Comparison of ENCODE assay signal across 9 cellular contexts in genomic region chr2:64227603-64228125, GRCh38.
A peak's percentile ranks its signal among the peaks of the same experiment; 100 is the strongest.
DNase-seq lines count a peak whose midpoint lies in the region; ATAC-seq, FAIRE-seq and TF ChIP-seq lines count a peak whose summit lies in the region.
"Had no signal": no experiment of that assay in that cellular context is flagged by ENCODE, and none has a peak within 500 bp of the region (broad histone marks: within the 10 kb centered on the region; RNA-seq: fewer than 3 reads in every experiment).

No MANE protein-coding gene starts in this region.

- no peak for TF ChIP-seq POLR2A in suprapubic skin (IDR thresholded peaks at IDR 0.05)

- no peak overlapping the region for H3K9ac ChIP-seq in SK-N-SH
- peak overlapping the region; percentile 11 to 62 for H3K9ac ChIP-seq in kidney (ENCODE audit: low read length in 2 of 2)

- CTCF ChIA-PET in SK-N-SH (lab: Yijun Ruan, JAX) = interaction anchor here (1.4 kb wide), 1 partner anchor 34 kb away, joined by 5 read pairs; no protein-coding TSS in a partner anchor

- H3K79me2 ChIP-seq in SK-N-SH (ENCODE audit: insufficient read depth) = no peaks in the 10 kb centered on the region

- TF ChIP-seq EP300 in SK-N-SH (IDR thresholded peaks at IDR 0.05; ENCODE audit: borderline replicate concordance in 1 of 2, low read depth in 1 of 2, low read length in 1 of 2) (no peak), suprapubic skin (IDR thresholded peaks at IDR 0.05) (no peak)

- H4K20me1 ChIP-seq in SK-N-SH (ENCODE audit: insufficient read depth) = no peaks in the 10 kb centered on the region

- no peak for ATAC-seq in SK-N-SH treated with all-trans-retinoic acid at 6 μM for 48 hours
- no peak for ATAC-seq in activated T-helper 17 cell treated with anti-CD3 and anti-CD28 coated beads, Interleukin-2, amount 50 U/mL, for 72 hours (replicated peaks)
- ATAC-seq in GM18502 (IDR thresholded peaks at IDR 0.05; ENCODE audit: poor library complexity, unreplicated experiment) = no peak

- intact Hi-C loops in kidney (cut with DNase I) = no loop called here

- TF ChIP-seq CTCF in SK-N-SH (IDR thresholded peaks at IDR 0.05) = no peak
- TF ChIP-seq CTCF in kidney (IDR thresholded peaks at IDR 0.05; ENCODE audit: borderline replicate concordance, extremely low read depth, insufficient read depth) = no peak
- TF ChIP-seq CTCF in suprapubic skin (IDR thresholded peaks at IDR 0.05) = no peak

- H3K9me3 ChIP-seq in SK-N-SH (no peaks in the 10 kb centered on the region), kidney (ENCODE audit: control insufficient read depth in 1 of 2, low read length in 2 of 2) (no peaks in the 10 kb centered on the region), suprapubic skin (no peaks in the 10 kb centered on the region)

- H3K36me3 ChIP-seq in SK-N-SH (replicated peaks in 1 of 2; ENCODE audit: control insufficient read depth in 1 of 2, insufficient read depth in 2 of 2, low read length in 1 of 2) = no peaks in the 10 kb centered on the region
- H3K36me3 ChIP-seq in kidney (ENCODE audit: control insufficient read depth in 1 of 2, insufficient read depth in 2 of 2, low read length in 2 of 2) = no peaks in the 10 kb centered on the region
- H3K36me3 ChIP-seq in suprapubic skin = no peaks in the 10 kb centered on the region

- no peak for FAIRE-seq in kidney (lab: Jason Lieb, UNC)
- FAIRE-seq: colon had no signal

- no peaks in the 10 kb centered on the region for H3F3A ChIP-seq in SK-N-SH (replicated peaks; ENCODE audit: insufficient read depth)

- peaks cover 7% of the 10 kb centered on the region for H3K27me3 Mint-ChIP-seq in activated T-helper 17 cell treated with anti-CD3 and anti-CD28 coated beads, Interleukin-2, amount 50 U/mL, for 72 hours

- no peaks in the 10 kb centered on the region for H3K36me3 Mint-ChIP-seq in activated T-helper 17 cell treated with anti-CD3 and anti-CD28 coated beads, Interleukin-2, amount 50 U/mL, for 72 hours (ENCODE audit: low read depth)

- peak overlapping the region; percentile 75 for H3K4me2 ChIP-seq in SK-N-SH

- H3K4me1 ChIP-seq in SK-N-SH (ENCODE audit: control insufficient read depth in 1 of 2, insufficient read depth in 2 of 2, low read depth in 1 of 2, low read length in 1 of 2) = peaks cover 0 to 8% of the 10 kb centered on the region in 2 experiments; a peak in 2 of 4 replicates
- H3K4me1 ChIP-seq in kidney (ENCODE audit: control insufficient read depth in 1 of 2, insufficient read depth in 1 of 2, low read depth in 1 of 2, low read length in 2 of 2) = peaks cover 2 to 4% of the 10 kb centered on the region in 2 donors
- peaks cover 23% of the 10 kb centered on the region for H3K4me1 ChIP-seq in suprapubic skin

- H2AFZ ChIP-seq in SK-N-SH (ENCODE audit: low read depth) = peak overlapping the region; percentile 73

- H3K9me2 ChIP-seq in SK-N-SH = no peaks in the 10 kb centered on the region

- H3K4me3 Mint-ChIP-seq in activated T-helper 17 cell treated with anti-CD3 and anti-CD28 coated beads, Interleukin-2, amount 50 U/mL, for 72 hours = peak overlapping the region; percentile 88

- H3K27me3 ChIP-seq in SK-N-SH (ENCODE audit: insufficient read depth) = peaks cover 4% of the 10 kb centered on the region; the same call in 1 of the 2 replicates
- H3K27me3 ChIP-seq in suprapubic skin = no peaks in the 10 kb centered on the region

- 22% methylated on average over 7 of the region's 7 CpGs for WGBS in SK-N-SH (ENCODE audit: low lambda C conversion rate)
- 17% methylated on average over 7 of the region's 7 CpGs for WGBS in suprapubic skin

- POLR2A ChIA-PET in SK-N-SH (lab: Yijun Ruan, JAX) = no interaction called here

- H3K4me3 ChIP-seq in SK-N-SH (ENCODE audit: low read depth in 2 of 2, low read length in 1 of 2) = peak overlapping the region; percentile 44 to 57; a peak in 3 of 4 replicates
- H3K4me3 ChIP-seq in kidney (ENCODE audit: low read length in 2 of 2) = peak overlapping the region; percentile 54 to 68
- H3K4me3 ChIP-seq in suprapubic skin = peak overlapping the region; percentile 51

- TF ChIP-seq RAD21 in SK-N-SH (IDR thresholded peaks at IDR 0.05; ENCODE audit: low read length) = no peak

- H3K27ac ChIP-seq in SK-N-SH (ENCODE audit: low read depth in 2 of 2, low read length in 1 of 2) (peak overlapping the region in 1 of 2 experiments; percentile 51; a peak in 2 of 4 replicates), kidney (ENCODE audit: low read depth in 2 of 2, low read length in 2 of 2) (peak overlapping the region; percentile 18 to 74), suprapubic skin (peak overlapping the region; percentile 80)

- H3K9me3 Mint-ChIP-seq in activated T-helper 17 cell treated with anti-CD3 and anti-CD28 coated beads, Interleukin-2, amount 50 U/mL, for 72 hours = no peaks in the 10 kb centered on the region

- H3K27ac Mint-ChIP-seq in activated T-helper 17 cell treated with anti-CD3 and anti-CD28 coated beads, Interleukin-2, amount 50 U/mL, for 72 hours = peak overlapping the region; percentile 74

- peaks cover 28% of the 10 kb centered on the region for H3K4me1 Mint-ChIP-seq in activated T-helper 17 cell treated with anti-CD3 and anti-CD28 coated beads, Interleukin-2, amount 50 U/mL, for 72 hours

- DNase-seq in SK-N-SH (no peak), kidney (no peak), suprapubic skin (ENCODE audit: low spot score in 2 of 2) (no peak), UCSD-AML1 (lab: John Stamatoyannopoulos, UW; ENCODE audit: unreplicated experiment) (no peak), NCI-H345 treated with DMSO at 0.1 percent for 48 hours (lab: John Stamatoyannopoulos, UW; ENCODE audit: unreplicated experiment) (no peak)

TF ChIP-seq in SK-N-SH, 30 proteins besides CTCF, POLR2A, EP300 and RAD21:
- no peak for TF ChIP-seq TEAD4 (IDR thresholded peaks at IDR 0.05; ENCODE audit: borderline replicate concordance, insufficient read depth)
- no peak for TF ChIP-seq SIN3A (IDR thresholded peaks at IDR 0.05; ENCODE audit: borderline replicate concordance, low read depth, low read length)
- no peak for TF ChIP-seq RCOR1 (IDR thresholded peaks at IDR 0.05; ENCODE audit: low read length)
- no peak for TF ChIP-seq GATA2 (CRISPR knock-in tag; IDR thresholded peaks at IDR 0.05)
- no peak for TF ChIP-seq RFX5 (IDR thresholded peaks at IDR 0.05; ENCODE audit: low read length)
- no peak for TF ChIP-seq ELF1 (IDR thresholded peaks at IDR 0.05)
- no peak for TF ChIP-seq FOXJ3 (CRISPR knock-in tag; IDR thresholded peaks at IDR 0.05)
- TF ChIP-seq, protein P1, sequence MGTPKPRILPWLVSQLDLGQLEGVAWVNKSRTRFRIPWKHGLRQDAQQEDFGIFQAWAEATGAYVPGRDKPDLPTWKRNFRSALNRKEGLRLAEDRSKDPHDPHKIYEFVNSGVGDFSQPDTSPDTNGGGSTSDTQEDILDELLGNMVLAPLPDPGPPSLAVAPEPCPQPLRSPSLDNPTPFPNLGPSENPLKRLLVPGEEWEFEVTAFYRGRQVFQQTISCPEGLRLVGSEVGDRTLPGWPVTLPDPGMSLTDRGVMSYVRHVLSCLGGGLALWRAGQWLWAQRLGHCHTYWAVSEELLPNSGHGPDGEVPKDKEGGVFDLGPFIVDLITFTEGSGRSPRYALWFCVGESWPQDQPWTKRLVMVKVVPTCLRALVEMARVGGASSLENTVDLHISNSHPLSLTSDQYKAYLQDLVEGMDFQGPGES (IDR thresholded peaks at IDR 0.05; ENCODE audit: low read depth, low read length) = no peak
- no peak for TF ChIP-seq TCF12 (IDR thresholded peaks at IDR 0.05)
- no peak for TF ChIP-seq MEF2A (IDR thresholded peaks at IDR 0.05; ENCODE audit: borderline replicate concordance, low read depth)
- no peak for TF ChIP-seq JUND (IDR thresholded peaks at IDR 0.05)
- no peak for TF ChIP-seq NRF1 (IDR thresholded peaks at IDR 0.05; ENCODE audit: low read depth, low read length)
- no peak for TF ChIP-seq TAF1 (IDR thresholded peaks at IDR 0.05; ENCODE audit: borderline replicate concordance, low read depth, low read length)
- no peak for TF ChIP-seq SMC3 (IDR thresholded peaks at IDR 0.05; ENCODE audit: low read depth, low read length)

TF ChIP-seq in SK-N-SH treated with all-trans-retinoic acid at 6 μM for 48 hours, 23 proteins besides CTCF, POLR2A, EP300 and RAD21:
- TF ChIP-seq RARB (CRISPR knock-in tag; IDR thresholded peaks at IDR 0.05) = no peak
